Comparison of ENCODE assay signal across 11 cellular contexts in genomic region chr12:6249580-6249979, GRCh38.
"Had no signal": no experiment of that assay in that cellular context is flagged by ENCODE, and none has a peak within 500 bp of the region (broad histone marks: within the 10 kb centered on the region; RNA-seq: fewer than 3 reads in every experiment).

No MANE protein-coding gene starts in this region.

- H3K9me3 ChIP-seq: gastroesophageal sphincter, upper lobe of left lung had no signal

- H3K36me3 ChIP-seq: gastroesophageal sphincter, upper lobe of left lung had no signal

- H3K27ac ChIP-seq: gastroesophageal sphincter, upper lobe of left lung had no signal

- H3K4me3 Mint-ChIP-seq: activated CD4-positive, alpha-beta T cell treated with anti-CD3 and anti-CD28 coated beads, Interleukin-2, amount 10 ng/mL, durations not matched to agents 7 days and 5 days; central memory CD8-positive, alpha-beta T cell had no signal

- H3K4me1 Mint-ChIP-seq: activated CD4-positive, alpha-beta T cell treated with anti-CD3 and anti-CD28 coated beads, Interleukin-2, amount 10 ng/mL, durations not matched to agents 7 days and 5 days; central memory CD8-positive, alpha-beta T cell had no signal

- H3K27me3 ChIP-seq: gastroesophageal sphincter, upper lobe of left lung had no signal

- H3K9me3 Mint-ChIP-seq: activated CD4-positive, alpha-beta T cell treated with anti-CD3 and anti-CD28 coated beads, Interleukin-2, amount 10 ng/mL, durations not matched to agents 7 days and 5 days; central memory CD8-positive, alpha-beta T cell had no signal

- H3K4me3 ChIP-seq: gastroesophageal sphincter, upper lobe of left lung had no signal

- H3K27ac Mint-ChIP-seq: activated CD4-positive, alpha-beta T cell treated with anti-CD3 and anti-CD28 coated beads, Interleukin-2, amount 10 ng/mL, durations not matched to agents 7 days and 5 days had no signal

- DNase-seq: activated CD4-positive, alpha-beta T cell treated with anti-CD3 and anti-CD28 coated beads, Interleukin-2, amount 10 ng/mL, durations not matched to agents 7 days and 5 days; activated CD4-positive, CD25-positive, alpha-beta regulatory T cell; activated CD8-positive, alpha-beta memory T cell treated with anti-CD3 and anti-CD28 coated beads for 24 hours; activated naive CD4-positive, alpha-beta T cell treated with anti-CD3 and anti-CD28 coated beads, Interleukin-2, amount 50 U/mL, for 16 hours; effector memory CD4-positive, alpha-beta T cell; kidney glomerular epithelial cell; stimulated activated naive CD4-positive, alpha-beta T cell; substantia nigra; upper lobe of left lung had no signal

- H3K4me1 ChIP-seq: gastroesophageal sphincter had no signal
